ENCODE assay signal across 8 cellular contexts in the genomic region with DNA sequence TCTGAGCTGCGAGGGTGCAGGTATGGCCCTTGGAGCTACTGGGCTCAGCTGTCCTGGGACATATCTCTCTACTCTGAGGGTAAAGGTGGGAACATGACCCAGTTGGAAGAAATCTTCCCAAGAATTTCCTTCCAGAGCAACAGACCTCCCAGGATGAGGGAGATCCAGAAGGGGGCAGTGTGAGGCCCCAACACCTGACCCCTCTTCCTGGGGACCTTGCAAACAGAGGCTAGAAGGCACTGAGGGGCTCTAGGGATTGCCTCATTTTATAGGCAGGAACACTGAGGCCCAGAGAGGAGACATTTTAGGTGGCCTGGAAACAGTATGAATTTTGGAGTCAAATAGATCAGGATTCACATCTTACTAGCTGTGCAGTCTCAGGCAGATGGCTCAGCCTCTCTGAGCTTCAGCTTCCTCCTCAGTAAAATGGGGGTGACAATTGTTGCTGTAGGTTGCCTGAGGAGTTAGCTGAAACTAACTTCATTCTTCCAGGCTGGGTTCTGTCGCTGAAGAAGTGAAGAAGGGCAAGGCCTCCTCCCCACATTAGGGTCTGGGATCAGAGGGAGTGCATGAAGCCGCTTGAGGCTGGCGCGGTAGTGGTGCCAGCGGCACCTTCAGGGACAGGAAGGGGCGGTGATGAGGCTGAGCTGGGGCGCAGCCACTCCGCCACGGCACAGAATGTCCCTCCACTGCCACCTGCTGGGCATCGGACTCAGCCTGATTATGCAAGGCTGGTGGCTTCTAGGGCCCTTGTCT. TPM values are rescaled to one million over a fixed set of nuclear protein-coding genes. Genes with fewer than 3 reads are reported as not detected.
A peak's percentile ranks its signal among the peaks of the same experiment; 100 is the strongest.
DNase-seq lines count a peak whose midpoint lies in the region; ATAC-seq and TF ChIP-seq lines count a peak whose summit lies in the region.

No MANE protein-coding gene starts in this region.

- H3K27me3 ChIP-seq in heart right ventricle = peaks cover 0 to 32% (median 7%) of the 10 kb centered on the region in 7 donors
- no peaks in the 10 kb centered on the region for H3K27me3 ChIP-seq in psoas muscle (ENCODE audit: insufficient read depth in 3 of 3, low read length in 2 of 3)

- intact Hi-C loops in heart right ventricle (cut with DNase I) = loop anchor here (2.0 to 5.0 kb wide), 10 partner anchors 136 to 436 kb away; no protein-coding TSS in a partner anchor
- intact Hi-C loops in psoas muscle (cut with DNase I) = loop anchor here (2.0 to 10.0 kb wide), 4 partner anchors 136 to 332 kb away; no protein-coding TSS in a partner anchor

- H3K4me1 ChIP-seq in heart right ventricle (peaks cover 0 to 5% (median 0%) of the 10 kb centered on the region in 9 donors), psoas muscle (no peaks in the 10 kb centered on the region)

- H3K36me3 Mint-ChIP-seq in activated naive CD8-positive, alpha-beta T cell treated with anti-CD3 and anti-CD28 coated beads, Interleukin-2, amount 10 ng/mL, durations not matched to agents 7 days and 5 days = no peaks in the 10 kb centered on the region

- H3K9me3 Mint-ChIP-seq in activated naive CD8-positive, alpha-beta T cell treated with anti-CD3 and anti-CD28 coated beads, Interleukin-2, amount 10 ng/mL, durations not matched to agents 7 days and 5 days = no peaks in the 10 kb centered on the region

- H3K4me1 Mint-ChIP-seq in activated naive CD8-positive, alpha-beta T cell treated with anti-CD3 and anti-CD28 coated beads, Interleukin-2, amount 10 ng/mL, durations not matched to agents 7 days and 5 days = peaks cover 7% of the 10 kb centered on the region

- H3K27ac ChIP-seq in heart right ventricle (no peak overlapping the region), psoas muscle (no peak overlapping the region)

- peak overlapping the region; percentile 80 for H3K27ac Mint-ChIP-seq in activated naive CD8-positive, alpha-beta T cell treated with anti-CD3 and anti-CD28 coated beads, Interleukin-2, amount 10 ng/mL, durations not matched to agents 7 days and 5 days

- ATAC-seq in activated naive CD8-positive, alpha-beta T cell treated with anti-CD3 and anti-CD28 coated beads, Interleukin-2, amount 10 ng/mL, durations not matched to agents 7 days and 5 days (ENCODE audit: low read depth) = peak; percentile 99
- ATAC-seq in heart right ventricle = peak; percentile 76 to 90 (median 87)
- ATAC-seq in psoas muscle = peak; percentile 87 to 89 (median 88)

- H3K9me3 ChIP-seq in heart right ventricle (peaks cover 0 to 6% (median 0%) of the 10 kb centered on the region in 11 donors), psoas muscle (no peaks in the 10 kb centered on the region)

- peak overlapping the region; percentile 71 for H3K4me3 Mint-ChIP-seq in activated naive CD8-positive, alpha-beta T cell treated with anti-CD3 and anti-CD28 coated beads, Interleukin-2, amount 10 ng/mL, durations not matched to agents 7 days and 5 days

- peak; percentile 79 for DNase-seq in DMS53 treated with DMSO at 0.1 percent for 48 hours (lab: John Stamatoyannopoulos, UW; ENCODE audit: unreplicated experiment)
- DNase-seq in H4 (ENCODE audit: low spot score) = peak; percentile 85
- DNase-seq in NAMALWA (ENCODE audit: low spot score) = peak; percentile 86
- DNase-seq in SW480 (ENCODE audit: low spot score) = peak; percentile 54
- DNase-seq in activated naive CD8-positive, alpha-beta T cell treated with anti-CD3 and anti-CD28 coated beads, Interleukin-2, amount 10 ng/mL, durations not matched to agents 7 days and 5 days = peak; percentile 90
- DNase-seq in heart right ventricle = peak; percentile 76 to 84
- peak; percentile 81 to 89 for DNase-seq in psoas muscle
- DNase-seq in ureter (ENCODE audit: low spot score) = peak; percentile 86

- POLR2A ChIA-PET in activated naive CD8-positive, alpha-beta T cell treated with anti-CD3 and anti-CD28 coated beads, Interleukin-2, amount 10 ng/mL, durations not matched to agents 7 days and 5 days (lab: Charles Lee) = interaction anchor here (0.9 to 1.7 kb wide), 4 partner anchors 74 to 427 kb away, joined by 3 to 7 read pairs (median 4); no protein-coding TSS in a partner anchor

- no peaks in the 10 kb centered on the region for H3K27me3 Mint-ChIP-seq in activated naive CD8-positive, alpha-beta T cell treated with anti-CD3 and anti-CD28 coated beads, Interleukin-2, amount 10 ng/mL, durations not matched to agents 7 days and 5 days

- 7 to 8% methylated on average over 11 of the region's 11 CpGs for WGBS in heart right ventricle, 2 donors
- 9 to 13% (median 9%) methylated on average over 10 to 11 of the region's 11 CpGs for WGBS in psoas muscle, 3 donors

- H3K36me3 ChIP-seq in heart right ventricle (no peaks in the 10 kb centered on the region), psoas muscle (ENCODE audit: insufficient read depth in 1 of 2, low read depth in 1 of 2) (no peaks in the 10 kb centered on the region)

- H3K4me3 ChIP-seq in heart right ventricle = peak overlapping the region in 1 of 10 donors; percentile 14
- H3K4me3 ChIP-seq in psoas muscle = no peak overlapping the region

- TF ChIP-seq CTCF in heart right ventricle (IDR thresholded peaks at IDR 0.05) (peak; percentile 65 to 91 (median 86)), psoas muscle (IDR thresholded peaks at IDR 0.05) (peak; percentile 81)

RNA-seq across cellular contexts. Expression of gene KCNK17, which starts 11.4 kb away (rescaled TPM):
- total RNA-seq in H4 (2014; rRNA removed; shearing (Covaris generic)) = not detected in 2 replicates
- not detected for total RNA-seq in activated naive CD8-positive, alpha-beta T cell treated with anti-CD3 and anti-CD28 coated beads, Interleukin-2, amount 10 ng/mL, durations not matched to agents 7 days and 5 days
- total RNA-seq in heart right ventricle = under 1 TPM in 4 of 10 donors, not detected in 6; 0.13 to 0.39 (median 0.17) TPM
- polyA plus RNA-seq in heart right ventricle = under 1 TPM; 0.20 to 0.37 TPM
- total RNA-seq in psoas muscle = not detected
- polyA plus RNA-seq in psoas muscle = under 1 TPM in 1 of 3 donors, not detected in 2; 0.04 TPM
- total RNA-seq in ureter = not detected

RNA-seq across cellular contexts. Expression of gene KCNK16, which starts 19.7 kb away (rescaled TPM):
- total RNA-seq in H4 (2014; rRNA removed; shearing (Covaris generic)) = not detected in 2 replicates
- total RNA-seq in activated naive CD8-positive, alpha-beta T cell treated with anti-CD3 and anti-CD28 coated beads, Interleukin-2, amount 10 ng/mL, durations not matched to agents 7 days and 5 days = not detected
- total RNA-seq in heart right ventricle (not detected), psoas muscle (not detected), ureter (not detected)
- polyA plus RNA-seq in heart right ventricle (not detected), psoas muscle (not detected)
